Comparison of ENCODE assay signal across 8 cellular contexts in the genomic region with DNA sequence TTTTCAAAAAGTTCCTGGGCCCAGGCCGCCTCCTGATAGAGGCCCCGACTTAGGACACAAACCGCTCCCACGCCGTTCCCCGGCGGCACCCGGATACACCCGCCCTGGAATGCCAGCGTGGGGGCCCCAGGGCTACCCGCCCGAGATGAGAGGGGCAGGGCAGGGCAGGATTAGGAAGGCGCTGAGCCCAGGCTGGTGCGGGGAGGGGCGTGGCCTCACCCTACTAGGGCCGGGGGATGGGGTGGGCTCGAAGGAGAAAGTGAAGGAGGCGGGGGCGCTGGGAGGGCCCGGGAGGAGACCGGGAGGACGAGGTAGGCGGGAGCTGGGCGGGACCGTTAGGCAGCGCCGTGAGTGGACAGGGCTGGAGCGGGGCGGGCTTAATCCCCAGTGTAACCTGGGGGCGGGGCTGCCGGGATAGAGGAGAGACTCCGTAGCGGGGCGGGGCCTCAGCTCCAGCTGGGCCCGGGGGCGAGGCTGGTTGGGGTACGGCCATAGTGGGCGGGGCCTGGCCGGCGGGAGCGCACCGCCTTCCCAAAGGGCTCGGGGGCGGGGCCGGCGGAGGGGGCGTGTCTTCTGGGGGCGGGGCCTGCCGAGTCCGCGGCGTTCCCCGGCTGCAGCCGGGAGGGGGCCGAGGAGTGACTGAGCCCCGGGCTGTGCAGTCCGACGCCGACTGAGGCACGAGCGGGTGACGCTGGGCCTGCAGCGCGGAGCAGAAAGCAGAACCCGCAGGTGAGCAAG. TPM values are rescaled to one million over a fixed set of nuclear protein-coding genes. Genes with fewer than 3 reads are reported as not detected.
DNase-seq lines count a peak whose midpoint lies in the region; ATAC-seq and TF ChIP-seq lines count a peak whose summit lies in the region.

A gene with protein sequence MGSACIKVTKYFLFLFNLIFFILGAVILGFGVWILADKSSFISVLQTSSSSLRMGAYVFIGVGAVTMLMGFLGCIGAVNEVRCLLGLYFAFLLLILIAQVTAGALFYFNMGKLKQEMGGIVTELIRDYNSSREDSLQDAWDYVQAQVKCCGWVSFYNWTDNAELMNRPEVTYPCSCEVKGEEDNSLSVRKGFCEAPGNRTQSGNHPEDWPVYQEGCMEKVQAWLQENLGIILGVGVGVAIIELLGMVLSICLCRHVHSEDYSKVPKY (plus strand): TSS at position 656 of the 738 bp plus-strand sequence. CDS start 29,000 bp downstream, outside the sequence.

- H3K4me1 Mint-ChIP-seq in activated naive CD4-positive, alpha-beta T cell treated with anti-CD3 and anti-CD28 coated beads, Interleukin-2, amount 50 U/mL, for 24 hours = peaks cover 54% of the 10 kb centered on the region

- intact Hi-C loops in testis (cut with DNase I; ENCODE audit: low total_unique reads) = no loop called here

- H3K4me1 ChIP-seq in testis = peaks cover 23% of the 10 kb centered on the region

- peak within 1 kb of the TSS; percentile 83 to 96 for H3K27ac ChIP-seq in testis

- peak within 1 kb of the TSS; percentile 96 for H3K27ac Mint-ChIP-seq in activated naive CD4-positive, alpha-beta T cell treated with anti-CD3 and anti-CD28 coated beads, Interleukin-2, amount 50 U/mL, for 24 hours

- no peaks in the 10 kb centered on the region for H3K27me3 Mint-ChIP-seq in activated naive CD4-positive, alpha-beta T cell treated with anti-CD3 and anti-CD28 coated beads, Interleukin-2, amount 50 U/mL, for 24 hours

- no peaks in the 10 kb centered on the region for H3K9me3 ChIP-seq in testis

- H3K36me3 Mint-ChIP-seq in activated naive CD4-positive, alpha-beta T cell treated with anti-CD3 and anti-CD28 coated beads, Interleukin-2, amount 50 U/mL, for 24 hours = peaks cover 19% of the 10 kb centered on the region

- H3K27me3 ChIP-seq in testis = no peaks in the 10 kb centered on the region

- DNase-seq in GM10266 (ENCODE audit: extremely low spot score) (peak; percentile 96), NCI-H1048 (lab: John Stamatoyannopoulos, UW) (peak; percentile 98), glomerular endothelial cell (ENCODE audit: extremely low read depth, low read depth, low spot score) (no peak), omental fat pad (ENCODE audit: low spot score) (peak; percentile 99), testis (peak; percentile 100)

- TF ChIP-seq POLR2A in testis (IDR thresholded peaks at IDR 0.05) = no peak

- no peaks in the 10 kb centered on the region for H3K9me3 Mint-ChIP-seq in activated naive CD4-positive, alpha-beta T cell treated with anti-CD3 and anti-CD28 coated beads, Interleukin-2, amount 50 U/mL, for 24 hours

- peak within 1 kb of the TSS; percentile 54 to 62 for H3K4me3 ChIP-seq in testis

- ATAC-seq in HG02588 (IDR thresholded peaks at IDR 0.05; ENCODE audit: unreplicated experiment) (peak; percentile 77), SK-N-SH treated with all-trans-retinoic acid at 6 μM for 48 hours (peak; percentile 93), omental fat pad (ENCODE audit: low FRiP score) (peak; percentile 95)

- 0 to 1% methylated on average over 21 to 58 of the region's 65 CpGs for WGBS in testis, 2 donors

- TF ChIP-seq CTCF in GM10266 (IDR thresholded peaks at IDR 0.05; ENCODE audit: control insufficient read depth, insufficient read depth, low read depth, missing control alignments) (no peak), omental fat pad (IDR thresholded peaks at IDR 0.05) (no peak), testis (IDR thresholded peaks at IDR 0.05) (no peak)

- no peaks in the 10 kb centered on the region for H3K36me3 ChIP-seq in testis (ENCODE audit: low read depth, missing control alignments)

- H3K4me3 Mint-ChIP-seq in activated naive CD4-positive, alpha-beta T cell treated with anti-CD3 and anti-CD28 coated beads, Interleukin-2, amount 50 U/mL, for 24 hours = peak within 1 kb of the TSS; percentile 97

TF ChIP-seq in SK-N-SH treated with all-trans-retinoic acid at 6 μM for 48 hours, 23 proteins besides CTCF, POLR2A, EP300 and RAD21:
- TF ChIP-seq, protein P1, sequence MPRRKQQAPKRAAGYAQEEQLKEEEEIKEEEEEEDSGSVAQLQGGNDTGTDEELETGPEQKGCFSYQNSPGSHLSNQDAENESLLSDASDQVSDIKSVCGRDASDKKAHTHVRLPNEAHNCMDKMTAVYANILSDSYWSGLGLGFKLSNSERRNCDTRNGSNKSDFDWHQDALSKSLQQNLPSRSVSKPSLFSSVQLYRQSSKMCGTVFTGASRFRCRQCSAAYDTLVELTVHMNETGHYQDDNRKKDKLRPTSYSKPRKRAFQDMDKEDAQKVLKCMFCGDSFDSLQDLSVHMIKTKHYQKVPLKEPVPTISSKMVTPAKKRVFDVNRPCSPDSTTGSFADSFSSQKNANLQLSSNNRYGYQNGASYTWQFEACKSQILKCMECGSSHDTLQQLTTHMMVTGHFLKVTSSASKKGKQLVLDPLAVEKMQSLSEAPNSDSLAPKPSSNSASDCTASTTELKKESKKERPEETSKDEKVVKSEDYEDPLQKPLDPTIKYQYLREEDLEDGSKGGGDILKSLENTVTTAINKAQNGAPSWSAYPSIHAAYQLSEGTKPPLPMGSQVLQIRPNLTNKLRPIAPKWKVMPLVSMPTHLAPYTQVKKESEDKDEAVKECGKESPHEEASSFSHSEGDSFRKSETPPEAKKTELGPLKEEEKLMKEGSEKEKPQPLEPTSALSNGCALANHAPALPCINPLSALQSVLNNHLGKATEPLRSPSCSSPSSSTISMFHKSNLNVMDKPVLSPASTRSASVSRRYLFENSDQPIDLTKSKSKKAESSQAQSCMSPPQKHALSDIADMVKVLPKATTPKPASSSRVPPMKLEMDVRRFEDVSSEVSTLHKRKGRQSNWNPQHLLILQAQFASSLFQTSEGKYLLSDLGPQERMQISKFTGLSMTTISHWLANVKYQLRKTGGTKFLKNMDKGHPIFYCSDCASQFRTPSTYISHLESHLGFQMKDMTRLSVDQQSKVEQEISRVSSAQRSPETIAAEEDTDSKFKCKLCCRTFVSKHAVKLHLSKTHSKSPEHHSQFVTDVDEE (CRISPR knock-in tag; IDR thresholded peaks at IDR 0.05) = no peak
- TF ChIP-seq ZFP3 (CRISPR knock-in tag; IDR thresholded peaks at IDR 0.05) = no peak
- TF ChIP-seq, protein P2, sequence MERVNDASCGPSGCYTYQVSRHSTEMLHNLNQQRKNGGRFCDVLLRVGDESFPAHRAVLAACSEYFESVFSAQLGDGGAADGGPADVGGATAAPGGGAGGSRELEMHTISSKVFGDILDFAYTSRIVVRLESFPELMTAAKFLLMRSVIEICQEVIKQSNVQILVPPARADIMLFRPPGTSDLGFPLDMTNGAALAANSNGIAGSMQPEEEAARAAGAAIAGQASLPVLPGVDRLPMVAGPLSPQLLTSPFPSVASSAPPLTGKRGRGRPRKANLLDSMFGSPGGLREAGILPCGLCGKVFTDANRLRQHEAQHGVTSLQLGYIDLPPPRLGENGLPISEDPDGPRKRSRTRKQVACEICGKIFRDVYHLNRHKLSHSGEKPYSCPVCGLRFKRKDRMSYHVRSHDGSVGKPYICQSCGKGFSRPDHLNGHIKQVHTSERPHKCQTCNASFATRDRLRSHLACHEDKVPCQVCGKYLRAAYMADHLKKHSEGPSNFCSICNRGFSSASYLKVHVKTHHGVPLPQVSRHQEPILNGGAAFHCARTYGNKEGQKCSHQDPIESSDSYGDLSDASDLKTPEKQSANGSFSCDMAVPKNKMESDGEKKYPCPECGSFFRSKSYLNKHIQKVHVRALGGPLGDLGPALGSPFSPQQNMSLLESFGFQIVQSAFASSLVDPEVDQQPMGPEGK (CRISPR knock-in tag; IDR thresholded peaks at IDR 0.05; ENCODE audit: borderline replicate concordance) = peak; percentile 58; the same call in 1 of the 2 replicates
- TF ChIP-seq ZNF8 (CRISPR knock-in tag; IDR thresholded peaks at IDR 0.05) = no peak
TF ChIP-seq in SK-N-SH treated with all-trans-retinoic acid at 6 μM for 48 hours: peak in this region for 1.

RNA-seq across cellular contexts. Expression of the gene that starts here (rescaled TPM):
- total RNA-seq in glomerular endothelial cell = 68.3 and 79.9 TPM in 2 replicates
- 10 to 100 TPM in 3 of 4 donors, 1 to 10 TPM in 1; 8.9 to 30.6 (median 20.3) TPM for total RNA-seq in omental fat pad
- 10 to 100 TPM in 1 of 2 donors, 1 to 10 TPM in 1; 5.0 to 13.0 TPM for total RNA-seq in testis
- polyA plus RNA-seq in testis (ENCODE audit: insufficient read depth, low read depth, low replicate concordance) = 13.7 TPM
